Comparison of ENCODE assay signal across 9 cellular contexts in the genomic region with DNA sequence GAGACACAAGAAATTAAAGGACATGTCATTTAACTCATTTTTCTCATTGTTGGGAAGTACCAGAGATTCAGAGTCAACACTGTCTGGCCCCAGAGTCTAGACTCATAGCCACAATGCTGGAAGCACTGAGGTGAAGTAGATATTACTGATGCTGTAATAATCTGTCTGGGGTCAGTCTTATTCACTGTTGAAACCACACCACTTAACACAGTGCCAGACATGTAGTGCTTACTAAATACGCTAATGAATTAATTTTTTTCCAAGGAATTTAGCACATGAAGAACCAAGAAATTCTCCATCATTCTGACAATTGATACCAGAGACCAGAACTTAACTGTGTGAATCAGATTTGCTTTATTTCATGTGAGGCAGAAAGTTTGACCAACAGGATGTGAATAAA.
"Had no signal": no experiment of that assay in that cellular context is flagged by ENCODE, and none has a peak within 500 bp of the region (broad histone marks: within the 10 kb centered on the region; RNA-seq: fewer than 3 reads in every experiment).

No MANE protein-coding gene starts in this region.

- FAIRE-seq: HepG2, HTR-8/SVneo, K562 had no signal

- H3K9ac ChIP-seq: KMS-11 had no signal

- DNase-seq: IMR-90, KBM-7, KG1 had no signal

- ATAC-seq: HepG2, K562 had no signal

- H3K36me3 Mint-ChIP-seq: IgD-negative memory B cell had no signal

- H3K4me2 ChIP-seq: KMS-11 had no signal

- H3K4me3 Mint-ChIP-seq: IgD-negative memory B cell had no signal

- H3K4me3 ChIP-seq: K562 had no signal

- H3K27ac Mint-ChIP-seq: IgD-negative memory B cell had no signal

- H3K27ac ChIP-seq: HL-60, KMS-11 had no signal

- H3K4me1 Mint-ChIP-seq: IgD-negative memory B cell had no signal
